ENCODE assay signal across 22 cellular contexts in the genomic region with DNA sequence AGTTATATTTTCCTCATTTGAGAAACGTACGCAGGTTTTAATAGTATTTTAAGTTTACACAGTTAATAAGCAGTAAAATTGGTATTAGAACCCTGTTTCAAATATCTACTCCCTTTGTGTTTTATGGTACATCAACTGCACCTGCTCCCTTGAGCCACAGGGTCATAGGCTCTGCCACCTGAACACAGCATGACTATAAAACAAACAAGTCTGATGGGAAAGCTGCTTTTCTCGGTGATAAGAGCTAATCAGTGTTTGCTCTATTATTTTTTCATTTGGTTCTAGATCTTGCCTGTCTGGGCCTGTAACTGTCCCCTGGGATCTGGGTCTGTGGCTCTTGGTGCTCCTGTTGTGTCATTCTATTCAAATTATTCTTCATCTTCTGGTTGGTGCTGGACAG.
"Had no signal": no experiment of that assay in that cellular context is flagged by ENCODE, and none has a peak within 500 bp of the region (broad histone marks: within the 10 kb centered on the region; RNA-seq: fewer than 3 reads in every experiment).

No MANE protein-coding gene starts in this region.

- H3K4me3 ChIP-seq: dorsolateral prefrontal cortex, lung, ovary, testis, tibial artery had no signal

- H3K27ac Mint-ChIP-seq: immature natural killer cell; memory B cell; natural killer cell; stimulated activated memory B cell treated with anti-CD40 and anti-IgM and Interleukin-4, amounts not matched to agents 10 μg/mL and 1 μg/mL and 100 μg/mL, for 72 hours; type B pancreatic cell had no signal

- ATAC-seq: left colon; left ventricle myocardium superior; natural killer cell; sciatic nerve; stimulated activated memory B cell treated with anti-CD40 and anti-IgM and Interleukin-4, amounts not matched to agents 10 μg/mL and 1 μg/mL and 100 μg/mL, for 72 hours; stimulated activated naive CD8-positive, alpha-beta T cell treated with anti-CD3 and anti-CD28 coated beads, Interleukin-15, Interleukin-2, amounts not matched to agents 100 U/mL and 50 U/mL, for 24 hours had no signal

- H3K4me3 Mint-ChIP-seq: immature natural killer cell; memory B cell; natural killer cell; stimulated activated memory B cell treated with anti-CD40 and anti-IgM and Interleukin-4, amounts not matched to agents 10 μg/mL and 1 μg/mL and 100 μg/mL, for 72 hours; type B pancreatic cell had no signal

- H3K9me3 Mint-ChIP-seq: memory B cell; stimulated activated memory B cell treated with anti-CD40 and anti-IgM and Interleukin-4, amounts not matched to agents 10 μg/mL and 1 μg/mL and 100 μg/mL, for 72 hours; type B pancreatic cell had no signal

- H3K27ac ChIP-seq: dorsolateral prefrontal cortex, ovary, testis, tibial artery had no signal

- H3K9me3 ChIP-seq: ovary, testis, tibial artery had no signal

- H3K4me1 Mint-ChIP-seq: immature natural killer cell; memory B cell; natural killer cell; stimulated activated memory B cell treated with anti-CD40 and anti-IgM and Interleukin-4, amounts not matched to agents 10 μg/mL and 1 μg/mL and 100 μg/mL, for 72 hours had no signal

- H3K36me3 Mint-ChIP-seq: immature natural killer cell; memory B cell; stimulated activated memory B cell treated with anti-CD40 and anti-IgM and Interleukin-4, amounts not matched to agents 10 μg/mL and 1 μg/mL and 100 μg/mL, for 72 hours; type B pancreatic cell had no signal

- H3K27me3 Mint-ChIP-seq: memory B cell; stimulated activated memory B cell treated with anti-CD40 and anti-IgM and Interleukin-4, amounts not matched to agents 10 μg/mL and 1 μg/mL and 100 μg/mL, for 72 hours; type B pancreatic cell had no signal

- H3K36me3 ChIP-seq: ovary, tibial artery had no signal

- H3K4me1 ChIP-seq: testis, tibial artery had no signal

- DNase-seq: dorsolateral prefrontal cortex; effector CD4-positive, alpha-beta T cell; hypothalamus; immature natural killer cell; islet precursor cell; kidney glomerular epithelial cell; left colon; left ventricle myocardium superior; natural killer cell; occipital lobe; ovary; stimulated activated CD4-positive, alpha-beta T cell treated with anti-CD3 and anti-CD28 coated beads, Interleukin-2, amount 100 ng/mL, for 24 hours; stimulated activated CD4-positive, alpha-beta T cell treated with anti-CD3 and anti-CD28 coated beads, Interleukin-4, amount 100 ng/mL, for 4 hours; stimulated activated naive CD8-positive, alpha-beta T cell treated with anti-CD3 and anti-CD28 coated beads, Interleukin-15, Interleukin-2, amounts not matched to agents 100 U/mL and 50 U/mL, for 24 hours; substantia nigra; testis; tibial artery had no signal

- H3K27me3 ChIP-seq: ovary, testis, tibial artery had no signal
